Comparison of ENCODE assay signal across 1 cellular context in genomic region chr1:155645024-155645423, GRCh38.
TF ChIP-seq lines count a peak whose summit lies in the region.

No MANE protein-coding gene starts in this region.

TF ChIP-seq in HepG2, 621 proteins besides CTCF, POLR2A, EP300 and RAD21:
- TF ChIP-seq NCOR1 (IDR thresholded peaks at IDR 0.05; ENCODE audit: borderline replicate concordance, low read length) (no peak), HNF4A (CRISPR knock-in tag; IDR thresholded peaks at IDR 0.05) (peak; percentile 13; the same call in 1 of the 2 replicates), IKZF1 (IDR thresholded peaks at IDR 0.05) (no peak), DPF2 (CRISPR knock-in tag; IDR thresholded peaks at IDR 0.05; ENCODE audit: borderline replicate concordance, low read depth) (no peak), FOSL1 (CRISPR knock-in tag; IDR thresholded peaks at IDR 0.05; ENCODE audit: borderline replicate concordance) (no peak), THYN1 (CRISPR knock-in tag; IDR thresholded peaks at IDR 0.05; ENCODE audit: borderline replicate concordance, low read depth) (no peak), SRSF9 (IDR thresholded peaks at IDR 0.05; ENCODE audit: borderline replicate concordance, insufficient read depth, low read depth, low read length, poor library complexity, severe bottlenecking) (no peak), ZNF652 (CRISPR knock-in tag; IDR thresholded peaks at IDR 0.05; ENCODE audit: borderline replicate concordance, low read depth) (peak; percentile 57; the same call in 1 of the 2 replicates)
- TF ChIP-seq, protein P1, sequence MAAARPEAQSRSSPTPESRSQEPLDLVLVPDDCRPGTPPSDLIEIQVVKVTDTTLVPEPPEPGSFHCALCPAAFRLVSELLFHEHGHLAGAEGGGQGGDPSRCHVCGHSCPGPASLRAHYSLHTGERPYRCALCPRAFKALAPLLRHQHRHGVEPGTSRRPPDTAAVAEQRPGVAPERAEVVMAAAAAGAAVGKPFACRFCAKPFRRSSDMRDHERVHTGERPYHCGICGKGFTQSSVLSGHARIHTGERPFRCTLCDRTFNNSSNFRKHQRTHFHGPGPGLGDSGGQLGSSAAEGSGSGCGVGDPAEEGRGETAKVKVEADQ (CRISPR knock-in tag; IDR thresholded peaks at IDR 0.05; ENCODE audit: borderline replicate concordance), result no peak
